Comparison of ENCODE assay signal across 25 cellular contexts in genomic region chr1:36542024-36542961, GRCh38. TPM values are rescaled to one million over a fixed set of nuclear protein-coding genes. Genes with fewer than 3 reads are reported as not detected.
A peak's percentile ranks its signal among the peaks of the same experiment; 100 is the strongest.
DNase-seq lines count a peak whose midpoint lies in the region; ATAC-seq and TF ChIP-seq lines count a peak whose summit lies in the region.
"Had no signal": no experiment of that assay in that cellular context is flagged by ENCODE, and none has a peak within 500 bp of the region (broad histone marks: within the 10 kb centered on the region; RNA-seq: fewer than 3 reads in every experiment).

No MANE protein-coding gene starts in this region.

- H3K4me3 ChIP-seq in GM23338 (no peak overlapping the region), HEK293 (ENCODE audit: low read depth, low read length) (no peak overlapping the region)
- H3K4me3 ChIP-seq: cardiac muscle cell, lower lobe of right lung, mucosa of descending colon, right lobe of liver, thoracic aorta had no signal

- no peak overlapping the region for H3K27ac Mint-ChIP-seq in GM23338
- no peak overlapping the region for H3K27ac Mint-ChIP-seq in immature natural killer cell
- H3K27ac Mint-ChIP-seq: activated naive CD8-positive, alpha-beta T cell; activated T-helper 1 cell treated with anti-CD3 and anti-CD28 coated beads, Interleukin-12 subunit alpha, Interleukin-12 subunit beta, Interleukin-2, Interleukin-4 antibody, amounts not matched to agents 30 ng/mL and 10 ng/mL and 1 ng/mL, durations not matched to agents 14 hours and 24 hours and 36 hours; CD4-positive, alpha-beta T cell had no signal

- no peak for TF ChIP-seq CTCF in GM23338 (conservative IDR thresholded peaks at IDR 0.05; ENCODE audit: low read depth in 2 of 2)
- TF ChIP-seq CTCF in HEK293 (tag by site-specific recombination; IDR thresholded peaks at IDR 0.05), result no peak

- POLR2A ChIA-PET in HEK293 (lab: Yijun Ruan, JAX), result interaction anchor here (0.6 kb wide), 1 partner anchor 77 kb away, joined by 5 read pairs; no protein-coding TSS in a partner anchor

- no peak overlapping the region for H3K4me2 ChIP-seq in GM23338

- H3K27me3 Mint-ChIP-seq in GM23338 (ENCODE audit: insufficient read depth, low read depth, poor library complexity) (peaks cover 4% of the 10 kb centered on the region), immature natural killer cell (ENCODE audit: low read depth in 3 of 3) (peaks cover 4 to 17% (median 9%) of the 10 kb centered on the region in 3 donors)

- H3K27ac ChIP-seq in GM23338 (ENCODE audit: low read depth) (no peak overlapping the region), HEK293 (ENCODE audit: extremely low read depth, low read depth, low read length) (no peak overlapping the region)
- H3K27ac ChIP-seq: cardiac muscle cell, lower lobe of right lung, right lobe of liver, thoracic aorta had no signal

- H3K27me3 ChIP-seq in GM23338 (ENCODE audit: insufficient read depth), result no peaks in the 10 kb centered on the region
- H3K27me3 ChIP-seq: right lobe of liver had no signal

- DNase-seq in GM23338 (ENCODE audit: low spot score), result no peak
- peak; percentile 68 for DNase-seq in NCI-H510A treated with DMSO at 0.1 percent for 48 hours (lab: John Stamatoyannopoulos, UW)
- DNase-seq in left lobe of liver (ENCODE audit: low spot score), result peak; percentile 33
- DNase-seq in immature natural killer cell, result no peak
- DNase-seq in NCI-H1417 treated with DMSO at 0.1 percent for 48 hours (lab: John Stamatoyannopoulos, UW), result no peak
- DNase-seq: activated CD4-positive, alpha-beta T cell treated with anti-CD3 and anti-CD28 coated beads, Interleukin-2, amount 50 U/mL, for 4 hours; CD4-positive, alpha-beta T cell; KG1; lower lobe of right lung; mucosa of descending colon; NCI-H1694; Right ventricle myocardium superior; stimulated activated naive CD4-positive, alpha-beta T cell treated with Interleukin-2 at 50 U/mL for 16 hours had no signal

- H3K36me3 Mint-ChIP-seq in GM23338 (ENCODE audit: low read depth) (no peaks in the 10 kb centered on the region), immature natural killer cell (no peaks in the 10 kb centered on the region)
- H3K36me3 Mint-ChIP-seq: activated naive CD8-positive, alpha-beta T cell had no signal

- H3K79me2 ChIP-seq in GM23338 (replicated peaks; ENCODE audit: insufficient read depth), result no peaks in the 10 kb centered on the region

- no peaks in the 10 kb centered on the region for H3F3A ChIP-seq in GM23338 (replicated peaks; ENCODE audit: low read depth)

- H3K4me3 Mint-ChIP-seq in GM23338 (no peak overlapping the region), immature natural killer cell (no peak overlapping the region)
- H3K4me3 Mint-ChIP-seq: activated naive CD8-positive, alpha-beta T cell; activated T-helper 1 cell treated with anti-CD3 and anti-CD28 coated beads, Interleukin-12 subunit alpha, Interleukin-12 subunit beta, Interleukin-2, Interleukin-4 antibody, amounts not matched to agents 30 ng/mL and 10 ng/mL and 1 ng/mL, durations not matched to agents 14 hours and 24 hours and 36 hours; CD4-positive, alpha-beta T cell had no signal

- H3K4me1 ChIP-seq in GM23338 (ENCODE audit: insufficient read depth), result no peaks in the 10 kb centered on the region
- H3K4me1 ChIP-seq in HEK293 (ENCODE audit: control insufficient read depth, insufficient read depth, low read length), result no peaks in the 10 kb centered on the region
- H3K4me1 ChIP-seq: lower lobe of right lung, right lobe of liver had no signal

- H2AFZ ChIP-seq in GM23338, result no peak overlapping the region

- ATAC-seq in GM23338 (peak; percentile 38), left lobe of liver (no peak), GM19455 (IDR thresholded peaks at IDR 0.05; ENCODE audit: unreplicated experiment) (no peak)
- ATAC-seq: lower lobe of right lung, mucosa of descending colon had no signal

- no peaks in the 10 kb centered on the region for H4K20me1 ChIP-seq in GM23338 (replicated peaks; ENCODE audit: insufficient read depth)

- H3K36me3 ChIP-seq in GM23338 (ENCODE audit: insufficient read depth), result no peaks in the 10 kb centered on the region
- no peaks in the 10 kb centered on the region for H3K36me3 ChIP-seq in HEK293 (ENCODE audit: control insufficient read depth in 2 of 2, insufficient read depth in 1 of 2, low read length in 2 of 2)
- H3K36me3 ChIP-seq: cardiac muscle cell, lower lobe of right lung, right lobe of liver, thoracic aorta had no signal

- no peaks in the 10 kb centered on the region for H3K9me2 ChIP-seq in GM23338 (ENCODE audit: insufficient read depth)

- no peaks in the 10 kb centered on the region; the same call in 2 of the 3 replicates for H3K4me1 Mint-ChIP-seq in GM23338
- H3K4me1 Mint-ChIP-seq in immature natural killer cell, result no peaks in the 10 kb centered on the region

- no peaks in the 10 kb centered on the region for H3K9me3 ChIP-seq in HEK293 (ENCODE audit: control insufficient read depth, insufficient read depth, low read depth, low read length)
- H3K9me3 ChIP-seq: lower lobe of right lung, mucosa of descending colon, right lobe of liver, thoracic aorta had no signal

- CTCF ChIA-PET in HEK293 (lab: Yijun Ruan, JAX), result interaction anchor here (0.6 to 1.8 kb wide), 8 partner anchors 9 to 1058 kb away, joined by 3 to 10 read pairs (median 3); no protein-coding TSS in a partner anchor

- H3K9me3 Mint-ChIP-seq in GM23338, result no peaks in the 10 kb centered on the region
- no peaks in the 10 kb centered on the region for H3K9me3 Mint-ChIP-seq in immature natural killer cell
- H3K9me3 Mint-ChIP-seq: activated T-helper 1 cell treated with anti-CD3 and anti-CD28 coated beads, Interleukin-12 subunit alpha, Interleukin-12 subunit beta, Interleukin-2, Interleukin-4 antibody, amounts not matched to agents 30 ng/mL and 10 ng/mL and 1 ng/mL, durations not matched to agents 14 hours and 24 hours and 36 hours; CD4-positive, alpha-beta T cell had no signal

TF ChIP-seq in GM23338, 12 proteins besides CTCF, POLR2A, EP300 and RAD21 (continues in another document):
- TF ChIP-seq EZH2 (IDR thresholded peaks at IDR 0.05; ENCODE audit: low read depth, unreplicated experiment) (no peak), CREB1 (CRISPR knock-in tag; IDR thresholded peaks at IDR 0.05; ENCODE audit: low read depth) (no peak), ZNF331 (CRISPR knock-in tag; IDR thresholded peaks at IDR 0.05; ENCODE audit: low read depth) (no peak), EZH2phosphoT487 (IDR thresholded peaks at IDR 0.05; ENCODE audit: unreplicated experiment) (no peak), ETS1 (IDR thresholded peaks at IDR 0.05) (no peak), NANOG (IDR thresholded peaks at IDR 0.05; ENCODE audit: borderline replicate concordance) (no peak), STAT1 (IDR thresholded peaks at IDR 0.05; ENCODE audit: unreplicated experiment) (no peak)

TF ChIP-seq in HEK293, 187 proteins besides CTCF, POLR2A, EP300 and RAD21:
- TF ChIP-seq ZNF335 (tag by site-specific recombination; conservative IDR thresholded peaks at IDR 0.05) (0 out of 2 replicates have a peak, but pooled peaks have one; percentile 12), ZNF529 (tag by site-specific recombination; IDR thresholded peaks at IDR 0.05; ENCODE audit: insufficient replicate concordance) (no peak), ZBTB17 (tag by site-specific recombination; IDR thresholded peaks at IDR 0.05) (0 out of 2 replicates have a peak, but pooled peaks have one; percentile 10)

RNA-seq across cellular contexts. Expression of gene CSF3R, which starts 59.6 kb away (rescaled TPM):
- total RNA-seq in GM23338 (2014; rRNA removed; shearing (Covaris generic)), result not detected in 2 replicates
- not detected in 2 replicates for polyA plus RNA-seq in GM23338 (2016; fragmentation: Nextera tagmentation; extraction: Ambion mirVana)
- 4.3 TPM for total RNA-seq in left lobe of liver
- 1 to 10 TPM in 2 of 3 donors, under 1 TPM in 1; 0.91 to 3.1 (median 2.0) TPM for polyA plus RNA-seq in immature natural killer cell
- total RNA-seq: dermis blood vessel endothelial cell, HT1080 had no signal
- polyA plus RNA-seq: fibroblast of lung, keratinocyte, neural cell had no signal

Comparison
In these comparisons a context has a peak if more than half of its experiments do, and no peak if none do; other contexts are left out.
1. DNase-seq: peak in NCI-H510A treated with DMSO at 0.1 percent for 48 hours (single experiment) and left lobe of liver (single experiment); none in GM23338 (single experiment), immature natural killer cell (0 of 3) and NCI-H1417 treated with DMSO at 0.1 percent for 48 hours (single experiment).